11 cellular contexts compared by ENCODE assay signal in genomic region chr2:217797661-217798069, GRCh38.
DNase-seq lines count a peak whose midpoint lies in the region; ATAC-seq and TF ChIP-seq lines count a peak whose summit lies in the region.
"Had no signal": no experiment of that assay in that cellular context is flagged by ENCODE, and none has a peak within 500 bp of the region (broad histone marks: within the 10 kb centered on the region; RNA-seq: fewer than 3 reads in every experiment).

No MANE protein-coding gene starts in this region.

- H3K36me3 ChIP-seq in BLaER1 treated with 17β-estradiol and CSF1 and Interleukin-3, amounts not matched to agents 10 nM and 100 nM = peaks cover 0 to 9% (median 0%) of the 10 kb centered on the region in 11 experiments; a peak in 1 of 22 replicates
- H3K36me3 ChIP-seq in body of pancreas (replicated peaks in 1 of 2; ENCODE audit: insufficient read depth in 1 of 2, low read depth in 2 of 2) = peaks cover 0 to 3% of the 10 kb centered on the region in 2 donors

- peak overlapping the region in 1 of 11 experiments; percentile 64; a peak in 2 of 22 replicates for H3K27ac ChIP-seq in BLaER1 treated with 17β-estradiol and CSF1 and Interleukin-3, amounts not matched to agents 10 nM and 100 nM
- no peak overlapping the region for H3K27ac ChIP-seq in body of pancreas

- peaks cover 29 to 36% (median 34%) of the 10 kb centered on the region in 10 experiments for H3K4me1 ChIP-seq in BLaER1 treated with 17β-estradiol and CSF1 and Interleukin-3, amounts not matched to agents 10 nM and 100 nM
- peaks cover 5% of the 10 kb centered on the region for H3K4me1 ChIP-seq in body of pancreas

- DNase-seq in NCI-H128 (lab: John Stamatoyannopoulos, UW; ENCODE audit: unreplicated experiment) = peak; percentile 62
- DNase-seq in body of pancreas = peak; percentile 65 to 83 (median 77)
- peak; percentile 72 for DNase-seq in mucosa of gallbladder (ENCODE audit: low spot score)
- no peak for DNase-seq in foreskin fibroblast
- DNase-seq in GDM1 (lab: John Stamatoyannopoulos, UW) = no peak
- no peak for DNase-seq in activated gamma-delta T cell (lab: John Stamatoyannopoulos, UW)
- DNase-seq: activated CD4-positive, alpha-beta T cell treated with anti-CD3 and anti-CD28 coated beads, Interleukin-2, amount 10 ng/mL, durations not matched to agents 7 days and 5 days; caudate nucleus; stimulated activated CD4-positive, alpha-beta T cell treated with anti-CD3 and anti-CD28 coated beads, Interleukin-12 subunit alpha, Interleukin-12 subunit beta, amount 100 ng/mL, for 4 hours had no signal

- TF ChIP-seq POLR2A in body of pancreas (IDR thresholded peaks at IDR 0.05) = no peak

- peaks cover 0 to 11% (median 0%) of the 10 kb centered on the region in 11 experiments; a peak in 4 of 22 replicates for H4K20me1 ChIP-seq in BLaER1 treated with 17β-estradiol and CSF1 and Interleukin-3, amounts not matched to agents 10 nM and 100 nM

- no peaks in the 10 kb centered on the region for H3K9me3 ChIP-seq in BLaER1 treated with 17β-estradiol and CSF1 and Interleukin-3, amounts not matched to agents 10 nM and 100 nM (replicated peaks in 1 of 11)
- H3K9me3 ChIP-seq in body of pancreas = no peaks in the 10 kb centered on the region

- no peak overlapping the region for H3K4me3 ChIP-seq in BLaER1 treated with 17β-estradiol and CSF1 and Interleukin-3, amounts not matched to agents 10 nM and 100 nM
- H3K4me3 ChIP-seq in body of pancreas = no peak overlapping the region
- H3K4me3 ChIP-seq in foreskin fibroblast (ENCODE audit: low read depth in 1 of 2, low read length in 2 of 2) = no peak overlapping the region

- ATAC-seq in body of pancreas = peak; percentile 43
- no peak for ATAC-seq in GM18498 (IDR thresholded peaks at IDR 0.05; ENCODE audit: unreplicated experiment)

- no peaks in the 10 kb centered on the region for H3K27me3 ChIP-seq in BLaER1 treated with 17β-estradiol and CSF1 and Interleukin-3, amounts not matched to agents 10 nM and 100 nM
- no peaks in the 10 kb centered on the region for H3K27me3 ChIP-seq in body of pancreas

- TF ChIP-seq CTCF in body of pancreas (IDR thresholded peaks at IDR 0.05) (no peak), foreskin fibroblast (IDR thresholded peaks at IDR 0.05; ENCODE audit: low read depth, low read length) (no peak)

- 38 to 55% methylated on average over 4 to 8 of the region's 8 CpGs for WGBS in body of pancreas, 2 donors

- peak overlapping the region; percentile 10 to 80 (median 67); a peak in 15 of 22 replicates for H3K4me2 ChIP-seq in BLaER1 treated with 17β-estradiol and CSF1 and Interleukin-3, amounts not matched to agents 10 nM and 100 nM

- intact Hi-C loops in body of pancreas (cut with DNase I) = no loop called here

- H3K9ac ChIP-seq in BLaER1 treated with 17β-estradiol and CSF1 and Interleukin-3, amounts not matched to agents 10 nM and 100 nM = no peak overlapping the region; a peak in 1 of 22 replicates

Comparison
In these comparisons a context has a peak if more than half of its experiments do, and no peak if none do; other contexts are left out.
1. DNase-seq: peak in NCI-H128 (single experiment), body of pancreas (4 of 4) and mucosa of gallbladder (single experiment); none in foreskin fibroblast (0 of 2), GDM1 (single experiment) and activated gamma-delta T cell (single experiment).